In genomic region chr1:43540653-43541071, GRCh38 we compare ENCODE assay signal across 12 cellular contexts. TPM values are rescaled to one million over a fixed set of nuclear protein-coding genes. Genes with fewer than 3 reads are reported as not detected.
DNase-seq lines count a peak whose midpoint lies in the region; FAIRE-seq and TF ChIP-seq lines count a peak whose summit lies in the region.
"Had no signal": no experiment of that assay in that cellular context is flagged by ENCODE, and none has a peak within 500 bp of the region (broad histone marks: within the 10 kb centered on the region; RNA-seq: fewer than 3 reads in every experiment).

No MANE protein-coding gene starts in this region.

- no peaks in the 10 kb centered on the region for H3K27me3 ChIP-seq in Peyer's patch
- H3K27me3 ChIP-seq in muscle layer of colon (ENCODE audit: control insufficient read depth in 1 of 2, insufficient read depth in 2 of 2, low read length in 2 of 2): no peaks in the 10 kb centered on the region
- H3K27me3 ChIP-seq: SJCRH30 had no signal

- H3K4me1 ChIP-seq in Peyer's patch: peaks cover 0 to 68% (median 13%) of the 10 kb centered on the region in 4 donors
- H3K4me1 ChIP-seq in muscle layer of colon (ENCODE audit: insufficient read depth, low read length): peaks cover 63% of the 10 kb centered on the region
- H3K4me1 ChIP-seq: SJCRH30 had no signal

- H3K27ac ChIP-seq in Peyer's patch (peak overlapping the region in 3 of 4 donors; percentile 71 to 94 (median 85)), epithelial cell of prostate (peak overlapping the region; percentile 28), muscle layer of colon (ENCODE audit: low read depth, low read length) (peak overlapping the region; percentile 74)
- H3K27ac ChIP-seq: SJCRH30 had no signal

- no peak for TF ChIP-seq POLR2A in Peyer's patch (IDR thresholded peaks at IDR 0.05)

- no peak overlapping the region for H3K9ac ChIP-seq in muscle layer of colon (ENCODE audit: low read length)

- H3K36me3 ChIP-seq in Peyer's patch (peaks cover 0 to 12% (median 0%) of the 10 kb centered on the region in 3 donors), muscle layer of colon (ENCODE audit: insufficient read depth, low read length) (peaks cover 25% of the 10 kb centered on the region)

- DNase-seq in Peyer's patch (peak in 1 of 3 donors; percentile 52), epithelial cell of prostate (ENCODE audit: low read depth, low spot score) (no peak), superior temporal gyrus (ENCODE audit: extremely low spot score) (peak; percentile 77), DMS153 (lab: John Stamatoyannopoulos, UW) (no peak), urothelium cell line (ENCODE audit: low spot score) (no peak)
- DNase-seq in activated CD4-positive, CD25-positive, alpha-beta regulatory T cell treated with anti-CD3 and anti-CD28 coated beads, Interleukin-2, amount 50 U/mL, for 72 hours: no peak
- no peak for DNase-seq in activated effector memory CD4-positive, alpha-beta T cell treated with anti-CD3 and anti-CD28 coated beads, Interleukin-2, amount 50 U/mL, for 16 hours
- DNase-seq: Calu3, SJCRH30 had no signal

- no peaks in the 10 kb centered on the region for H3K9me3 ChIP-seq in Peyer's patch
- no peaks in the 10 kb centered on the region for H3K9me3 ChIP-seq in muscle layer of colon (ENCODE audit: low read length)
- H3K9me3 ChIP-seq: SJCRH30 had no signal

- FAIRE-seq in urothelium cell line (lab: Jason Lieb, UNC): no peak
- FAIRE-seq: islet of Langerhans had no signal

- TF ChIP-seq CTCF in Peyer's patch (IDR thresholded peaks at IDR 0.05): no peak

- no peak overlapping the region for H3K4me3 ChIP-seq in Peyer's patch
- no peak overlapping the region for H3K4me3 ChIP-seq in muscle layer of colon (ENCODE audit: low read depth in 1 of 2, low read length in 2 of 2)
- H3K4me3 ChIP-seq: SJCRH30, smooth muscle cell had no signal

RNA-seq across cellular contexts. Expression of gene PTPRF, which starts 10.0 kb away (rescaled TPM):
- total RNA-seq in Peyer's patch: 100 to 1,000 TPM; 149 to 613 (median 528) TPM

Comparison
In these comparisons a context has a peak if more than half of its experiments do, and no peak if none do; other contexts are left out.
1. H3K27ac ChIP-seq: peak in every context shown above with its lines; median percentile 85 in Peyer's patch; 74 in muscle layer of colon; 28 in epithelial cell of prostate.